In genomic region chr17:44211281-44212265, GRCh38 we compare ENCODE assay signal across 9 cellular contexts. TPM values are rescaled to one million over a fixed set of nuclear protein-coding genes. Genes with fewer than 3 reads are reported as not detected.
DNase-seq lines count a peak whose midpoint lies in the region; ATAC-seq and TF ChIP-seq lines count a peak whose summit lies in the region.
"Had no signal": no experiment of that assay in that cellular context is flagged by ENCODE, and none has a peak within 500 bp of the region (broad histone marks: within the 10 kb centered on the region; RNA-seq: fewer than 3 reads in every experiment).

No MANE protein-coding gene starts in this region.

- TF ChIP-seq POLR2A in GM15510 (IDR thresholded peaks at IDR 0.05; ENCODE audit: borderline replicate concordance, extremely low read depth, insufficient read length) = peak; percentile 25

- POLR2A ChIA-PET in RWPE1 (lab: Yijun Ruan, JAX; ENCODE audit: low non-redundant PET) = interaction anchor here (0.5 kb wide), 1 partner anchor 105 kb away, joined by 7 read pairs; no protein-coding TSS in a partner anchor

- CTCF ChIA-PET in RWPE1 (lab: Yijun Ruan, JAX) = interaction anchor here (0.9 to 1.4 kb wide), 2 partner anchors 140 to 310 kb away, joined by 3 read pairs; no protein-coding TSS in a partner anchor

- TF ChIP-seq CTCF in RWPE1 (conservative IDR thresholded peaks at IDR 0.05; ENCODE audit: low read depth) = no peak

- peak; percentile 2 for ATAC-seq in left lobe of liver
- ATAC-seq in GM21360 (IDR thresholded peaks at IDR 0.05; ENCODE audit: unreplicated experiment) = no peak

- DNase-seq in RWPE1 (ENCODE audit: low spot score) (no peak), left lobe of liver (ENCODE audit: low spot score) (no peak), EL (no peak), DMS79 treated with DMSO at 0.1 percent for 48 hours (lab: John Stamatoyannopoulos, UW) (no peak)
- DNase-seq: NCI-H1694 treated with DMSO at 0.1 percent for 48 hours, PC-9 had no signal

- peak overlapping the region; percentile 79 for H3K27ac ChIP-seq in RWPE1
- H3K27ac ChIP-seq: PC-9 had no signal

RNA-seq across cellular contexts. Expression of gene UBTF, which starts 7.9 kb away (rescaled TPM):
- 34.3 TPM for total RNA-seq in left lobe of liver

RNA-seq across cellular contexts. Expression of gene ATXN7L3, which starts 11.9 kb away (rescaled TPM):
- total RNA-seq in left lobe of liver = 26.6 TPM

RNA-seq across cellular contexts. Expression of gene TMUB2, which starts 24.8 kb away (rescaled TPM):
- total RNA-seq in left lobe of liver = 14.3 TPM

RNA-seq across cellular contexts. Expression of gene ASB16, which starts 41.1 kb away (rescaled TPM):
- not detected for total RNA-seq in left lobe of liver
- total RNA-seq: mononuclear cell, PC-9 had no signal

RNA-seq across cellular contexts. Expression of gene SLC4A1, which starts 56.4 kb away (rescaled TPM):
- total RNA-seq in left lobe of liver = 1.8 TPM
- total RNA-seq: PC-9 had no signal
